Comparison of ENCODE assay signal across 8 cellular contexts in the genomic region with DNA sequence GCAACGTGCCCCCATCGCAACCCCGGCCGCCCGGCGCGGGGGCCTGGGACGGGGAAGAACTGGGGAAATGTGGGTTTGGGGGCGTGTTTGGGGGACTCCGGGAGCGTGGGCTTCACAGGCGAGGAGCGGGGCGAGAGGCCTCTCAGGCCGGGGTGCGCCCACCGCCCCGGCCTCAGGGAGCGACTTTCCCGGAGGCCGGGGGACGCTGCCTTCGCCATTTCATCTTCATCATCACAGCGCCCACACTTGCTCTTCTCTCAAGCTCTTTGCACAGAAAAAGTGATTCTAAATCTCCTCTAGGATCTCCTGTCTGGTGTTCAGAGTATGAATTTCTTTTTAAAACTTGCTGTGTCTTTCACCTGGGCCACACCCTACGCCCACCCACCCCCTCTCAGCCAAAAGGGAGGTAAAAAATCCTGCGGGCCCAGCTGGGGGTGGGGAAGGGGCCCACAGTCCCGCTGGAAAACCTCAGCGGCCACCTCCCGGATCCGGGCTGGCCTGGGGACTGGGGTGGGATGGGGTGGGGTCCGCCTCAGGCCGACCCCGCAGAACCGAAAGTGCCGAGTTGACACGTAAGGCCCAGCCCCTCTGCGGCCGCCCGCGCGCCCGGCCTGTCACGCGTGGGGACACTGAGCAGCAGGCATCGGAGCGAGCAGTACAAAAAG. TPM values are rescaled to one million over a fixed set of nuclear protein-coding genes. Genes with fewer than 3 reads are reported as not detected.
DNase-seq lines count a peak whose midpoint lies in the region; ATAC-seq lines count a peak whose summit lies in the region.

No MANE protein-coding gene starts in this region.

- H3K9me3 ChIP-seq in iPS-18a (ENCODE audit: control insufficient read depth, low read depth, low read length), result no peaks in the 10 kb centered on the region

- ATAC-seq in activated CD8-positive, alpha-beta memory T cell treated with anti-CD3 and anti-CD28 coated beads, Interleukin-2, amount 10 ng/mL, durations not matched to agents 7 days and 5 days, result no peak
- ATAC-seq in HG03521 (IDR thresholded peaks at IDR 0.05; ENCODE audit: unreplicated experiment), result peak; percentile 17
- ATAC-seq in activated naive CD8-positive, alpha-beta T cell treated with anti-CD3 and anti-CD28 coated beads, Interleukin-2, amount 10 ng/mL, durations not matched to agents 7 days and 5 days (ENCODE audit: low read depth), result no peak
- peak; percentile 58 for ATAC-seq in stimulated activated memory B cell treated with anti-CD40 and anti-IgM and Interleukin-4, amounts not matched to agents 10 μg/mL and 1 μg/mL and 100 μg/mL, for 72 hours
- no peak for ATAC-seq in HG02623 (IDR thresholded peaks at IDR 0.05; ENCODE audit: unreplicated experiment)

- peaks cover 34% of the 10 kb centered on the region for H3K4me1 Mint-ChIP-seq in activated CD8-positive, alpha-beta memory T cell treated with anti-CD3 and anti-CD28 coated beads, Interleukin-2, amount 10 ng/mL, durations not matched to agents 7 days and 5 days
- peaks cover 28% of the 10 kb centered on the region for H3K4me1 Mint-ChIP-seq in activated naive CD8-positive, alpha-beta T cell treated with anti-CD3 and anti-CD28 coated beads, Interleukin-2, amount 10 ng/mL, durations not matched to agents 7 days and 5 days
- peaks cover 38% of the 10 kb centered on the region for H3K4me1 Mint-ChIP-seq in stimulated activated memory B cell treated with anti-CD40 and anti-IgM and Interleukin-4, amounts not matched to agents 10 μg/mL and 1 μg/mL and 100 μg/mL, for 72 hours

- no peak overlapping the region for H3K27ac ChIP-seq in iPS-18a (ENCODE audit: low read length)

- no peak for DNase-seq in activated CD8-positive, alpha-beta memory T cell treated with anti-CD3 and anti-CD28 coated beads, Interleukin-2, amount 10 ng/mL, durations not matched to agents 7 days and 5 days
- DNase-seq in activated CD8-positive, alpha-beta memory T cell treated with anti-CD3 and anti-CD28 coated beads for 24 hours, result no peak
- no peak for DNase-seq in activated naive CD8-positive, alpha-beta T cell treated with anti-CD3 and anti-CD28 coated beads, Interleukin-2, amount 10 ng/mL, durations not matched to agents 7 days and 5 days
- no peak for DNase-seq in SIG-M5 treated with dmso at 0.1 percent for 504 hours (lab: John Stamatoyannopoulos, UW; ENCODE audit: unreplicated experiment)

- POLR2A ChIA-PET in activated naive CD8-positive, alpha-beta T cell treated with anti-CD3 and anti-CD28 coated beads, Interleukin-2, amount 10 ng/mL, durations not matched to agents 7 days and 5 days (lab: Charles Lee), result interaction anchor here (0.5 to 16.0 kb wide), 15 partner anchors 8 to 1075 kb away, joined by 3 to 373 read pairs (median 6); a partner anchor contains a TSS

- H3K9ac ChIP-seq in iPS-18a (ENCODE audit: low read length), result peak overlapping the region; percentile 78

- no peaks in the 10 kb centered on the region for H3K9me3 Mint-ChIP-seq in activated CD8-positive, alpha-beta memory T cell treated with anti-CD3 and anti-CD28 coated beads, Interleukin-2, amount 10 ng/mL, durations not matched to agents 7 days and 5 days (ENCODE audit: low read depth)
- H3K9me3 Mint-ChIP-seq in activated naive CD8-positive, alpha-beta T cell treated with anti-CD3 and anti-CD28 coated beads, Interleukin-2, amount 10 ng/mL, durations not matched to agents 7 days and 5 days, result no peaks in the 10 kb centered on the region
- H3K9me3 Mint-ChIP-seq in stimulated activated memory B cell treated with anti-CD40 and anti-IgM and Interleukin-4, amounts not matched to agents 10 μg/mL and 1 μg/mL and 100 μg/mL, for 72 hours, result no peaks in the 10 kb centered on the region

- H3K4me1 ChIP-seq in iPS-18a (ENCODE audit: control insufficient read depth, low read depth, low read length), result peaks cover 16% of the 10 kb centered on the region

- peak overlapping the region; percentile 89 for H3K4me3 ChIP-seq in iPS-18a (ENCODE audit: low read length)

- H3K27me3 Mint-ChIP-seq in activated CD8-positive, alpha-beta memory T cell treated with anti-CD3 and anti-CD28 coated beads, Interleukin-2, amount 10 ng/mL, durations not matched to agents 7 days and 5 days, result no peaks in the 10 kb centered on the region
- H3K27me3 Mint-ChIP-seq in activated naive CD8-positive, alpha-beta T cell treated with anti-CD3 and anti-CD28 coated beads, Interleukin-2, amount 10 ng/mL, durations not matched to agents 7 days and 5 days, result no peaks in the 10 kb centered on the region
- no peaks in the 10 kb centered on the region for H3K27me3 Mint-ChIP-seq in stimulated activated memory B cell treated with anti-CD40 and anti-IgM and Interleukin-4, amounts not matched to agents 10 μg/mL and 1 μg/mL and 100 μg/mL, for 72 hours

- H3K4me3 Mint-ChIP-seq in activated CD8-positive, alpha-beta memory T cell treated with anti-CD3 and anti-CD28 coated beads, Interleukin-2, amount 10 ng/mL, durations not matched to agents 7 days and 5 days, result peak overlapping the region; percentile 96
- peak overlapping the region; percentile 85 for H3K4me3 Mint-ChIP-seq in activated naive CD8-positive, alpha-beta T cell treated with anti-CD3 and anti-CD28 coated beads, Interleukin-2, amount 10 ng/mL, durations not matched to agents 7 days and 5 days
- H3K4me3 Mint-ChIP-seq in stimulated activated memory B cell treated with anti-CD40 and anti-IgM and Interleukin-4, amounts not matched to agents 10 μg/mL and 1 μg/mL and 100 μg/mL, for 72 hours, result peak overlapping the region; percentile 89

- CTCF ChIA-PET in activated CD8-positive, alpha-beta memory T cell treated with anti-CD3 and anti-CD28 coated beads, Interleukin-2, amount 10 ng/mL, durations not matched to agents 7 days and 5 days (lab: Charles Lee), result interaction anchor here (0.9 to 7.8 kb wide), 3 partner anchors 9 to 27 kb away, joined by 4 to 71 read pairs (median 29); a partner anchor contains a TSS

- peaks cover 16% of the 10 kb centered on the region for H3K36me3 ChIP-seq in iPS-18a (ENCODE audit: control insufficient read depth, low read depth, low read length)

- H3K27ac Mint-ChIP-seq in activated CD8-positive, alpha-beta memory T cell treated with anti-CD3 and anti-CD28 coated beads, Interleukin-2, amount 10 ng/mL, durations not matched to agents 7 days and 5 days, result peak overlapping the region; percentile 96
- H3K27ac Mint-ChIP-seq in activated naive CD8-positive, alpha-beta T cell treated with anti-CD3 and anti-CD28 coated beads, Interleukin-2, amount 10 ng/mL, durations not matched to agents 7 days and 5 days, result peak overlapping the region; percentile 94
- peak overlapping the region; percentile 99 for H3K27ac Mint-ChIP-seq in stimulated activated memory B cell treated with anti-CD40 and anti-IgM and Interleukin-4, amounts not matched to agents 10 μg/mL and 1 μg/mL and 100 μg/mL, for 72 hours

- H3K27me3 ChIP-seq in iPS-18a (ENCODE audit: control insufficient read depth, insufficient read depth, low read length), result peaks cover 68% of the 10 kb centered on the region

- H3K36me3 Mint-ChIP-seq in activated CD8-positive, alpha-beta memory T cell treated with anti-CD3 and anti-CD28 coated beads, Interleukin-2, amount 10 ng/mL, durations not matched to agents 7 days and 5 days, result peaks cover 75% of the 10 kb centered on the region
- peaks cover 59% of the 10 kb centered on the region for H3K36me3 Mint-ChIP-seq in activated naive CD8-positive, alpha-beta T cell treated with anti-CD3 and anti-CD28 coated beads, Interleukin-2, amount 10 ng/mL, durations not matched to agents 7 days and 5 days
- H3K36me3 Mint-ChIP-seq in stimulated activated memory B cell treated with anti-CD40 and anti-IgM and Interleukin-4, amounts not matched to agents 10 μg/mL and 1 μg/mL and 100 μg/mL, for 72 hours, result peaks cover 14% of the 10 kb centered on the region

RNA-seq across cellular contexts. Expression of a gene that starts 7.4 kb away (rescaled TPM):
- total RNA-seq in activated CD8-positive, alpha-beta memory T cell treated with anti-CD3 and anti-CD28 coated beads, Interleukin-2, amount 10 ng/mL, durations not matched to agents 7 days and 5 days, result 100 to 1,000 TPM in 1 of 2 experiments, 10 to 100 TPM in 1; 99.2 to 105 TPM
- 100 to 1,000 TPM; 135 to 136 TPM for total RNA-seq in activated naive CD8-positive, alpha-beta T cell treated with anti-CD3 and anti-CD28 coated beads, Interleukin-2, amount 10 ng/mL, durations not matched to agents 7 days and 5 days

RNA-seq across cellular contexts. Expression of a gene that starts 28.6 kb away (rescaled TPM):
- 10 to 100 TPM; 15.1 to 16.8 TPM for total RNA-seq in activated CD8-positive, alpha-beta memory T cell treated with anti-CD3 and anti-CD28 coated beads, Interleukin-2, amount 10 ng/mL, durations not matched to agents 7 days and 5 days
- total RNA-seq in activated naive CD8-positive, alpha-beta T cell treated with anti-CD3 and anti-CD28 coated beads, Interleukin-2, amount 10 ng/mL, durations not matched to agents 7 days and 5 days, result 1 to 10 TPM; 7.7 to 8.0 TPM

Comparison
In these comparisons a context has a peak if more than half of its experiments do, and no peak if none do; other contexts are left out.
1. ATAC-seq: peak in HG03521 (single experiment) and stimulated activated memory B cell treated with anti-CD40 and anti-IgM and Interleukin-4, amounts not matched to agents 10 μg/mL and 1 μg/mL and 100 μg/mL, for 72 hours (single experiment); none in activated CD8-positive, alpha-beta memory T cell treated with anti-CD3 and anti-CD28 coated beads, Interleukin-2, amount 10 ng/mL, durations not matched to agents 7 days and 5 days (single experiment), activated naive CD8-positive, alpha-beta T cell treated with anti-CD3 and anti-CD28 coated beads, Interleukin-2, amount 10 ng/mL, durations not matched to agents 7 days and 5 days (single experiment) and HG02623 (single experiment).
2. Peak in every context shown above with its lines, with median percentiles within 50 percentile points of each other: H3K27ac Mint-ChIP-seq and H3K4me3 Mint-ChIP-seq.